In the genomic region with DNA sequence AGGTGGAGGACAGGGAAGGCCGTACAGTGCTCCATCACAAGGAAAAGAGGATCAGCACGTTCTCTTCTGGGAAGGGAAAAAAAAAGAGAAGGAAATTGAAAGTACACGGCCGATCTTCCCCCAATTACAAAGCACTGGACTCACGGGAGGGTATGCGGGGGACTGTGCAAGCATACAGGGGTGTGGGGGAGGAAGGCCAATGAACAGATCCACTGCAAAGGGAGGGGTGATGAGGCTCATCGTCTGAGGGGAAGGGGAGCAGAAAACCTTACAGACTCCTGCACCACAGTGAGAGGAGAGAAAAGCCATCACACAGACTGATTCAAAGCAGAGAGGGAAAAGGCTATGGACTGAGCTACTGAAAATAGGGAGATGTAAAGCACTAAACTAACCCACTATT, we compare ENCODE assay signal across 9 cellular contexts. TPM values are rescaled to one million over a fixed set of nuclear protein-coding genes. Genes with fewer than 3 reads are reported as not detected.
DNase-seq lines count a peak whose midpoint lies in the region; ATAC-seq and TF ChIP-seq lines count a peak whose summit lies in the region.
"Had no signal": no experiment of that assay in that cellular context is flagged by ENCODE, and none has a peak within 500 bp of the region (broad histone marks: within the 10 kb centered on the region; RNA-seq: fewer than 3 reads in every experiment).

No MANE protein-coding gene starts in this region.

- peak overlapping the region; percentile 77 for H3K4me2 ChIP-seq in hepatocyte

- CTCF ChIA-PET in HEK293 (lab: Yijun Ruan, JAX), result no interaction called here
- CTCF ChIA-PET in WTC11 (lab: Charles Lee), result no interaction called here

- H3K9me3 ChIP-seq in HEK293 (ENCODE audit: control insufficient read depth, insufficient read depth, low read depth, low read length), result no peaks in the 10 kb centered on the region
- no peaks in the 10 kb centered on the region for H3K9me3 ChIP-seq in hepatocyte (ENCODE audit: low read depth)
- no peaks in the 10 kb centered on the region for H3K9me3 ChIP-seq in spleen

- H3K27me3 Mint-ChIP-seq in WTC11 (ENCODE audit: low read depth), result no peaks in the 10 kb centered on the region

- H3K27me3 ChIP-seq in hepatocyte (no peaks in the 10 kb centered on the region), spleen (replicated peaks in 1 of 7) (no peaks in the 10 kb centered on the region)

- H4K20me1 ChIP-seq in hepatocyte (ENCODE audit: insufficient read depth, poor library complexity, severe bottlenecking), result no peaks in the 10 kb centered on the region

- TF ChIP-seq POLR2A in spleen (IDR thresholded peaks at IDR 0.05), result no peak

- intact Hi-C loops in spleen (cut with DNase I; ENCODE audit: low total_unique reads), result no loop called here

- no peaks in the 10 kb centered on the region for H3K9me2 ChIP-seq in hepatocyte (replicated peaks; ENCODE audit: insufficient read depth)

- peak overlapping the region; percentile 80 for H3K4me3 Mint-ChIP-seq in WTC11

- H3K4me1 Mint-ChIP-seq in WTC11, result peaks cover 26% of the 10 kb centered on the region

- H3K27ac ChIP-seq in HEK293 (ENCODE audit: extremely low read depth, low read depth, low read length), result no peak overlapping the region
- no peak overlapping the region for H3K27ac ChIP-seq in hepatocyte
- H3K27ac ChIP-seq in spleen, result peak overlapping the region in 4 of 8 donors; percentile 90 to 93 (median 92)

- H3K27ac Mint-ChIP-seq in WTC11, result no peak overlapping the region; the same call in 1 of the 2 replicates

- peaks cover 13% of the 10 kb centered on the region for H3K36me3 Mint-ChIP-seq in WTC11

- H3K36me3 ChIP-seq in HEK293 (ENCODE audit: control insufficient read depth in 2 of 2, insufficient read depth in 1 of 2, low read length in 2 of 2), result peaks cover 8 to 45% of the 10 kb centered on the region in 2 experiments; a peak in 1 of 3 replicates
- H3K36me3 ChIP-seq in hepatocyte (replicated peaks; ENCODE audit: insufficient read depth, low read depth), result no peaks in the 10 kb centered on the region
- H3K36me3 ChIP-seq in spleen, result peaks cover 0 to 29% (median 0%) of the 10 kb centered on the region in 6 donors

- peaks cover 18% of the 10 kb centered on the region for H3K79me2 ChIP-seq in hepatocyte

- TF ChIP-seq CTCF in HEK293 (tag by site-specific recombination; IDR thresholded peaks at IDR 0.05) (no peak), WTC11 (IDR thresholded peaks at IDR 0.05) (no peak), hepatocyte (IDR thresholded peaks at IDR 0.05; ENCODE audit: poor library complexity) (no peak), spleen (IDR thresholded peaks at IDR 0.05 in 8 of 11, conservative IDR thresholded peaks at IDR 0.05 in 3 of 11) (no peak)

- WGBS in hepatocyte (ENCODE audit: low lambda C conversion rate, missing lambda C conversion rate), result 57% methylated on average over 7 of the region's 7 CpGs
- WGBS in spleen, 5 donors, result 4 to 52% (median 13%) methylated on average over 7 of the region's 7 CpGs

- H3K4me3 ChIP-seq in HEK293 (ENCODE audit: low read depth, low read length), result peak overlapping the region; percentile 83
- H3K4me3 ChIP-seq in hepatocyte, result peak overlapping the region; percentile 6
- H3K4me3 ChIP-seq in spleen, result peak overlapping the region in 6 of 8 donors; percentile 55 to 81 (median 60)

- no peak for DNase-seq in WTC11 (ENCODE audit: low spot score)
- no peak for DNase-seq in hepatocyte (ENCODE audit: low spot score)
- no peak for DNase-seq in spleen
- no peak for DNase-seq in activated gamma-delta T cell treated with Interleukin-2 at 50 U/mL for 16 hours
- no peak for DNase-seq in LoVo (ENCODE audit: low spot score)
- no peak for DNase-seq in globus pallidus (ENCODE audit: low spot score)
- DNase-seq: NK-92 treated with Interleukin-12 subunit alpha and Interleukin-12 subunit beta, amount 100 ng/mL, for 24 hours; stimulated activated naive CD4-positive, alpha-beta T cell had no signal

- no peak for ATAC-seq in WTC11

- no peaks in the 10 kb centered on the region for H3K9me3 Mint-ChIP-seq in WTC11

- POLR2A ChIA-PET in HEK293 (lab: Yijun Ruan, JAX) (no interaction called here), WTC11 (lab: Charles Lee) (no interaction called here)

- H2AFZ ChIP-seq in hepatocyte, result no peak overlapping the region

- H3K4me1 ChIP-seq in HEK293 (ENCODE audit: control insufficient read depth, insufficient read depth, low read length) (peaks cover 11% of the 10 kb centered on the region), hepatocyte (ENCODE audit: insufficient read depth) (peaks cover 3% of the 10 kb centered on the region), spleen (peaks cover 0 to 45% (median 25%) of the 10 kb centered on the region in 6 donors)

TF ChIP-seq in HEK293, 187 proteins besides CTCF, POLR2A, EP300 and RAD21:
- TF ChIP-seq ZNF341 (tag by site-specific recombination; IDR thresholded peaks at IDR 0.05; ENCODE audit: low read depth) (peak; percentile 25; the same call in 1 of the 2 replicates), ZNF670 (tag by site-specific recombination; IDR thresholded peaks at IDR 0.05; ENCODE audit: low read depth) (no peak)

TF ChIP-seq in WTC11, 78 proteins besides CTCF, POLR2A, EP300 and RAD21 (continues in another document):
- TF ChIP-seq, protein P1, sequence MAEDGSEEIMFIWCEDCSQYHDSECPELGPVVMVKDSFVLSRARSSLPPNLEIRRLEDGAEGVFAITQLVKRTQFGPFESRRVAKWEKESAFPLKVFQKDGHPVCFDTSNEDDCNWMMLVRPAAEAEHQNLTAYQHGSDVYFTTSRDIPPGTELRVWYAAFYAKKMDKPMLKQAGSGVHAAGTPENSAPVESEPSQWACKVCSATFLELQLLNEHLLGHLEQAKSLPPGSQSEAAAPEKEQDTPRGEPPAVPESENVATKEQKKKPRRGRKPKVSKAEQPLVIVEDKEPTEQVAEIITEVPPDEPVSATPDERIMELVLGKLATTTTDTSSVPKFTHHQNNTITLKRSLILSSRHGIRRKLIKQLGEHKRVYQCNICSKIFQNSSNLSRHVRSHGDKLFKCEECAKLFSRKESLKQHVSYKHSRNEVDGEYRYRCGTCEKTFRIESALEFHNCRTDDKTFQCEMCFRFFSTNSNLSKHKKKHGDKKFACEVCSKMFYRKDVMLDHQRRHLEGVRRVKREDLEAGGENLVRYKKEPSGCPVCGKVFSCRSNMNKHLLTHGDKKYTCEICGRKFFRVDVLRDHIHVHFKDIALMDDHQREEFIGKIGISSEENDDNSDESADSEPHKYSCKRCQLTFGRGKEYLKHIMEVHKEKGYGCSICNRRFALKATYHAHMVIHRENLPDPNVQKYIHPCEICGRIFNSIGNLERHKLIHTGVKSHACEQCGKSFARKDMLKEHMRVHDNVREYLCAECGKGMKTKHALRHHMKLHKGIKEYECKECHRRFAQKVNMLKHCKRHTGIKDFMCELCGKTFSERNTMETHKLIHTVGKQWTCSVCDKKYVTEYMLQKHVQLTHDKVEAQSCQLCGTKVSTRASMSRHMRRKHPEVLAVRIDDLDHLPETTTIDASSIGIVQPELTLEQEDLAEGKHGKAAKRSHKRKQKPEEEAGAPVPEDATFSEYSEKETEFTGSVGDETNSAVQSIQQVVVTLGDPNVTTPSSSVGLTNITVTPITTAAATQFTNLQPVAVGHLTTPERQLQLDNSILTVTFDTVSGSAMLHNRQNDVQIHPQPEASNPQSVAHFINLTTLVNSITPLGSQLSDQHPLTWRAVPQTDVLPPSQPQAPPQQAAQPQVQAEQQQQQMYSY (CRISPR knock-in tag; IDR thresholded peaks at IDR 0.05), result no peak
- no peak for TF ChIP-seq ARID4B (CRISPR knock-in tag; IDR thresholded peaks at IDR 0.05; ENCODE audit: borderline replicate concordance)

RNA-seq across cellular contexts. Expression of gene ELK1, which starts 1.1 kb away (rescaled TPM):
- total RNA-seq in WTC11 (2021), result 35.2 to 35.8 TPM (median 35.3 TPM) in 3 replicates
- 19.8 and 24.4 TPM in 2 replicates for total RNA-seq in hepatocyte
- polyA plus RNA-seq in hepatocyte, result 29.6 and 32.0 TPM in 2 replicates
- 10 to 100 TPM; 25.5 to 50.0 (median 31.1) TPM for total RNA-seq in spleen
- polyA plus RNA-seq in spleen, result 10 to 100 TPM; 10.3 to 23.0 (median 14.5) TPM

RNA-seq across cellular contexts. Expression of gene UXT, which starts 9.7 kb away (rescaled TPM):
- total RNA-seq in WTC11 (2021), result 68.6 to 80.5 TPM (median 79.9 TPM) in 3 replicates
- total RNA-seq in hepatocyte, result 96.1 and 111 TPM in 2 replicates
- 130 and 141 TPM in 2 replicates for polyA plus RNA-seq in hepatocyte
- 100 to 1,000 TPM in 5 of 7 donors, 10 to 100 TPM in 2; 83.0 to 133 (median 107) TPM for total RNA-seq in spleen
- 100 to 1,000 TPM; 201 to 274 (median 237) TPM for polyA plus RNA-seq in spleen

RNA-seq across cellular contexts. Expression of gene CFP, which starts 19.6 kb away (rescaled TPM):
- total RNA-seq in WTC11 (2021), result 2.0 to 3.4 TPM (median 2.8 TPM) in 3 replicates
- 0.23 TPM in 1 of 2 replicates, not detected in the other for total RNA-seq in hepatocyte
- polyA plus RNA-seq in hepatocyte, result 0.17 and 0.58 TPM in 2 replicates
- 100 to 1,000 TPM in 6 of 7 donors, 10 to 100 TPM in 1; 98.2 to 180 (median 117) TPM for total RNA-seq in spleen
- polyA plus RNA-seq in spleen, result 10 to 100 TPM; 25.3 to 85.8 (median 57.5) TPM

RNA-seq across cellular contexts. Expression of gene SYN1, which starts 29.6 kb away (rescaled TPM):
- 7.1 to 8.3 TPM (median 7.3 TPM) in 3 replicates for total RNA-seq in WTC11 (2021)
- 0.43 and 1.2 TPM in 2 replicates for total RNA-seq in hepatocyte
- polyA plus RNA-seq in hepatocyte, result 3.7 and 4.6 TPM in 2 replicates
- total RNA-seq in spleen, result 1 to 10 TPM in 1 of 7 donors, under 1 TPM in 6; 0.23 to 1.2 (median 0.60) TPM
- under 1 TPM; 0.10 to 0.68 (median 0.61) TPM for polyA plus RNA-seq in spleen

Comparison
In these comparisons a context has a peak if more than half of its experiments do, and no peak if none do; other contexts are left out.
1. H3K4me3 ChIP-seq: peak in every context shown above with its lines; median percentile 83 in HEK293; 60 in spleen; 6 in hepatocyte.
2. RNA of gene CFP, which starts 19.6 kb away (total RNA-seq): 98.2 to 180 TPM in spleen; 2.0 to 3.4 TPM in WTC11 and 0.23 TPM in hepatocyte; every median in the first group is over 10 times any median in the second.